25 cellular contexts compared by ENCODE assay signal in genomic region chr18:54813305-54813704, GRCh38.
"Had no signal": no experiment of that assay in that cellular context is flagged by ENCODE, and none has a peak within 500 bp of the region (broad histone marks: within the 10 kb centered on the region; RNA-seq: fewer than 3 reads in every experiment).

No MANE protein-coding gene starts in this region.

- H3K4me3 Mint-ChIP-seq: activated CD4-positive, alpha-beta memory T cell treated with anti-CD3 and anti-CD28 coated beads, Interleukin-2, amount 10 ng/mL, durations not matched to agents 7 days and 5 days; activated CD4-positive, alpha-beta T cell treated with anti-CD3 and anti-CD28 coated beads, Interleukin-2, amount 10 ng/mL, durations not matched to agents 7 days and 5 days; activated naive CD8-positive, alpha-beta T cell; activated T-cell treated with anti-CD3 and anti-CD28 coated beads, Interleukin-2, amount 50 U/mL, for 4 hours; activated T-helper 17 cell treated with anti-CD3 and anti-CD28 coated beads, Interleukin-2, amount 50 U/mL, for 72 hours; central memory CD8-positive, alpha-beta T cell; dendritic cell treated with granulocyte-macrophage colony-stimulating factor and Interleukin-4, amounts not matched to agents 40 ng/mL and 50 ng/mL, for 4 days; WTC11 had no signal

- ATAC-seq: gastroesophageal sphincter, WTC11 had no signal

- H3K36me3 ChIP-seq: brain microvascular endothelial cell, esophagus squamous epithelium, gastroesophageal sphincter had no signal

- H3K4me1 Mint-ChIP-seq: activated T-helper 17 cell treated with anti-CD3 and anti-CD28 coated beads, Interleukin-2, amount 50 U/mL, for 72 hours had no signal

- DNase-seq: activated CD4-positive, alpha-beta T cell treated with anti-CD3 and anti-CD28 coated beads for 1 hour; activated CD4-positive, alpha-beta T cell treated with anti-CD3 and anti-CD28 coated beads for 4 hours; activated CD4-positive, alpha-beta T cell treated with anti-CD3 and anti-CD28 coated beads, Interleukin-2, amount 50 U/mL, for 4 hours; activated effector memory CD4-positive, alpha-beta T cell treated with Interleukin-2 at 50 U/mL for 16 hours; activated naive CD4-positive, alpha-beta T cell treated with anti-CD3 and anti-CD28 coated beads, Interleukin-2, amount 50 U/mL, for 16 hours; activated naive CD4-positive, alpha-beta T cell treated with Interleukin-2 at 50 U/mL for 16 hours; activated T-cell treated with anti-CD3 and anti-CD28 coated beads, Interleukin-2, amount 50 U/mL, for 4 hours; amniotic stem cell; anterior cingulate cortex; brain microvascular endothelial cell; effector CD4-positive, alpha-beta T cell; effector memory CD8-positive, alpha-beta T cell; esophagus squamous epithelium; foreskin melanocyte; head of caudate nucleus had no signal

- H3K4me3 ChIP-seq: coronary artery, esophagus squamous epithelium, gastroesophageal sphincter had no signal

- H3K36me3 Mint-ChIP-seq: activated naive CD8-positive, alpha-beta T cell; WTC11 had no signal

- H3K27me3 Mint-ChIP-seq: dendritic cell treated with granulocyte-macrophage colony-stimulating factor and Interleukin-4, amounts not matched to agents 40 ng/mL and 50 ng/mL, for 4 days had no signal

- H3K27me3 ChIP-seq: brain microvascular endothelial cell, esophagus squamous epithelium, gastroesophageal sphincter had no signal

- H3K27ac Mint-ChIP-seq: activated CD4-positive, alpha-beta memory T cell treated with anti-CD3 and anti-CD28 coated beads, Interleukin-2, amount 10 ng/mL, durations not matched to agents 7 days and 5 days; activated CD4-positive, alpha-beta T cell treated with anti-CD3 and anti-CD28 coated beads, Interleukin-2, amount 10 ng/mL, durations not matched to agents 7 days and 5 days; activated naive CD8-positive, alpha-beta T cell; activated T-helper 17 cell treated with anti-CD3 and anti-CD28 coated beads, Interleukin-2, amount 50 U/mL, for 72 hours; dendritic cell treated with granulocyte-macrophage colony-stimulating factor and Interleukin-4, amounts not matched to agents 40 ng/mL and 50 ng/mL, for 4 days; effector memory CD8-positive, alpha-beta T cell; WTC11 had no signal

- H3K4me1 ChIP-seq: esophagus squamous epithelium, gastroesophageal sphincter had no signal

- H3K27ac ChIP-seq: brain microvascular endothelial cell, coronary artery, esophagus squamous epithelium, gastroesophageal sphincter, VCaP had no signal

- H3K9me3 ChIP-seq: esophagus squamous epithelium, gastroesophageal sphincter had no signal

- H3K9me3 Mint-ChIP-seq: activated CD4-positive, alpha-beta memory T cell treated with anti-CD3 and anti-CD28 coated beads, Interleukin-2, amount 10 ng/mL, durations not matched to agents 7 days and 5 days; activated CD4-positive, alpha-beta T cell treated with anti-CD3 and anti-CD28 coated beads, Interleukin-2, amount 10 ng/mL, durations not matched to agents 7 days and 5 days; activated T-cell treated with anti-CD3 and anti-CD28 coated beads, Interleukin-2, amount 50 U/mL, for 4 hours; activated T-helper 17 cell treated with anti-CD3 and anti-CD28 coated beads, Interleukin-2, amount 50 U/mL, for 72 hours; central memory CD8-positive, alpha-beta T cell; dendritic cell treated with granulocyte-macrophage colony-stimulating factor and Interleukin-4, amounts not matched to agents 40 ng/mL and 50 ng/mL, for 4 days; effector memory CD8-positive, alpha-beta T cell; WTC11 had no signal
